Comparison of ENCODE assay signal across 20 cellular contexts in genomic region chr5:80919678-80920196, GRCh38.
"Had no signal": no experiment of that assay in that cellular context is flagged by ENCODE, and none has a peak within 500 bp of the region (broad histone marks: within the 10 kb centered on the region; RNA-seq: fewer than 3 reads in every experiment).

No MANE protein-coding gene starts in this region.

- H2AFZ ChIP-seq: neural progenitor cell had no signal

- H3K4me3 Mint-ChIP-seq: activated B cell treated with CpG ODN at 0.5 μM for 24 hours; activated CD8-positive, alpha-beta T cell treated with anti-CD3 and anti-CD28 coated beads, Interleukin-2, amount 10 ng/mL, durations not matched to agents 7 days and 5 days; activated naive CD4-positive, alpha-beta T cell treated with anti-CD3 and anti-CD28 coated beads for 36 hours; activated T-cell treated with anti-CD3 and anti-CD28 coated beads, Interleukin-2, amount 50 U/mL, for 4 hours; naive thymus-derived CD4-positive, alpha-beta T cell; neural progenitor cell; stimulated activated naive CD8-positive, alpha-beta T cell treated with anti-CD3 and anti-CD28 coated beads, Interleukin-15, Interleukin-2, amounts not matched to agents 100 ng/mL and 50 ng/mL, for 24 hours had no signal

- H3K9ac ChIP-seq: neural progenitor cell had no signal

- DNase-seq: activated B cell treated with CpG ODN at 0.5 μM for 24 hours; activated CD4-positive, alpha-beta T cell treated with anti-CD3 and anti-CD28 coated beads for 48 hours; activated CD8-positive, alpha-beta T cell treated with anti-CD3 and anti-CD28 coated beads, Interleukin-2, amount 10 ng/mL, durations not matched to agents 7 days and 5 days; activated naive CD4-positive, alpha-beta T cell treated with anti-CD3 and anti-CD28 coated beads for 36 hours; activated T-cell treated with anti-CD3 and anti-CD28 coated beads, Interleukin-2, amount 50 U/mL, for 4 hours; anterior cingulate cortex; brain microvascular endothelial cell; central memory CD4-positive, alpha-beta T cell; cortex of kidney; erythroblast; mesenchymal stem cell; naive thymus-derived CD4-positive, alpha-beta T cell; stimulated activated CD4-positive, alpha-beta T cell treated with anti-CD3 and anti-CD28 coated beads, Interleukin-2, amount 100 ng/mL, for 24 hours had no signal

- H3K4me1 Mint-ChIP-seq: activated B cell treated with CpG ODN at 0.5 μM for 24 hours, neural progenitor cell had no signal

- H3K36me3 Mint-ChIP-seq: neural progenitor cell had no signal

- H3K4me3 ChIP-seq: neural progenitor cell, prostate gland, right atrium auricular region, tibial nerve, vagina had no signal

- ATAC-seq: activated CD8-positive, alpha-beta T cell treated with anti-CD3 and anti-CD28 coated beads, Interleukin-2, amount 10 ng/mL, durations not matched to agents 7 days and 5 days; activated T-cell treated with anti-CD3 and anti-CD28 coated beads, Interleukin-2, amount 50 U/mL, for 4 hours; naive thymus-derived CD4-positive, alpha-beta T cell had no signal

- FAIRE-seq: endometrium had no signal

- H3K27me3 ChIP-seq: brain microvascular endothelial cell, neural progenitor cell, right atrium auricular region, tibial nerve, vagina had no signal

- H3K36me3 ChIP-seq: brain microvascular endothelial cell, neural progenitor cell, prostate gland, right atrium auricular region, tibial nerve, vagina had no signal

- H3K27me3 Mint-ChIP-seq: stimulated activated naive CD8-positive, alpha-beta T cell treated with anti-CD3 and anti-CD28 coated beads, Interleukin-15, Interleukin-2, amounts not matched to agents 100 ng/mL and 50 ng/mL, for 24 hours had no signal

- H3K4me2 ChIP-seq: neural progenitor cell had no signal

- H3K27ac Mint-ChIP-seq: activated B cell treated with CpG ODN at 0.5 μM for 24 hours; activated CD8-positive, alpha-beta T cell treated with anti-CD3 and anti-CD28 coated beads, Interleukin-2, amount 10 ng/mL, durations not matched to agents 7 days and 5 days; activated naive CD4-positive, alpha-beta T cell treated with anti-CD3 and anti-CD28 coated beads for 36 hours; neural progenitor cell; stimulated activated naive CD8-positive, alpha-beta T cell treated with anti-CD3 and anti-CD28 coated beads, Interleukin-15, Interleukin-2, amounts not matched to agents 100 ng/mL and 50 ng/mL, for 24 hours had no signal

- H3K9me3 Mint-ChIP-seq: activated B cell treated with CpG ODN at 0.5 μM for 24 hours; activated naive CD4-positive, alpha-beta T cell treated with anti-CD3 and anti-CD28 coated beads for 36 hours; activated T-cell treated with anti-CD3 and anti-CD28 coated beads, Interleukin-2, amount 50 U/mL, for 4 hours; neural progenitor cell; stimulated activated naive CD8-positive, alpha-beta T cell treated with anti-CD3 and anti-CD28 coated beads, Interleukin-15, Interleukin-2, amounts not matched to agents 100 ng/mL and 50 ng/mL, for 24 hours had no signal

- H3K4me1 ChIP-seq: neural progenitor cell, prostate gland, right atrium auricular region had no signal

- H3K27ac ChIP-seq: brain microvascular endothelial cell, neural progenitor cell, prostate gland, right atrium auricular region, tibial nerve, vagina had no signal

- H3K9me3 ChIP-seq: prostate gland, right atrium auricular region, vagina had no signal
